Comparison of ENCODE assay signal across 11 cellular contexts in genomic region chr6:111338843-111339242, GRCh38.
DNase-seq lines count a peak whose midpoint lies in the region; ATAC-seq, FAIRE-seq and TF ChIP-seq lines count a peak whose summit lies in the region.
"Had no signal": no experiment of that assay in that cellular context is flagged by ENCODE, and none has a peak within 500 bp of the region (broad histone marks: within the 10 kb centered on the region; RNA-seq: fewer than 3 reads in every experiment).

No MANE protein-coding gene starts in this region.

- 75 to 84% methylated on average over 3 of the region's 3 CpGs for WGBS in esophagus squamous epithelium, 2 donors

- no peak for TF ChIP-seq CTCF in esophagus squamous epithelium (IDR thresholded peaks at IDR 0.05)

- H3K27ac ChIP-seq in esophagus squamous epithelium: no peak overlapping the region

- H3K4me3 ChIP-seq in esophagus squamous epithelium: no peak overlapping the region

- peak in 1 of 2 donors; percentile 6 for DNase-seq in activated T-cell treated with anti-CD3 and anti-CD28 coated beads, Interleukin-2, amount 50 U/mL, for 72 hours
- DNase-seq in activated T-cell treated with anti-CD3 and anti-CD28 coated beads for 4 hours (no peak), esophagus squamous epithelium (lab: John Stamatoyannopoulos, UW) (no peak), HTR-8/SVneo (ENCODE audit: insufficient read length, low spot score) (no peak)
- no peak for DNase-seq in stimulated activated naive CD8-positive, alpha-beta T cell treated with anti-CD3 and anti-CD28 coated beads, Interleukin-15, Interleukin-2, amounts not matched to agents 100 U/mL and 50 U/mL, for 24 hours
- DNase-seq in naive thymus-derived CD8-positive, alpha-beta T cell: no peak
- DNase-seq: activated CD4-positive, alpha-beta T cell treated with anti-CD3 and anti-CD28 coated beads, Interleukin-2, amount 50 U/mL, for 1 hour; NCI-H2029 treated with DMSO at 0.1 percent for 48 hours; SHP77 had no signal

- no peak for TF ChIP-seq POLR2A in esophagus squamous epithelium (IDR thresholded peaks at IDR 0.05)

- ATAC-seq in activated T-cell treated with anti-CD3 and anti-CD28 coated beads, Interleukin-2, amount 50 U/mL, for 72 hours (replicated peaks in 1 of 2): peak; percentile 93 to 95
- ATAC-seq in HG02571 (IDR thresholded peaks at IDR 0.05; ENCODE audit: unreplicated experiment) (peak; percentile 99), HG03378 (IDR thresholded peaks at IDR 0.05; ENCODE audit: unreplicated experiment) (peak; percentile 99)
- ATAC-seq in stimulated activated naive CD8-positive, alpha-beta T cell treated with anti-CD3 and anti-CD28 coated beads, Interleukin-15, Interleukin-2, amounts not matched to agents 100 U/mL and 50 U/mL, for 24 hours: peak; percentile 71
- ATAC-seq in naive thymus-derived CD8-positive, alpha-beta T cell: no peak

- no peak for FAIRE-seq in HTR-8/SVneo (lab: Jason Lieb, UNC)

- H3K9me3 ChIP-seq in esophagus squamous epithelium: no peaks in the 10 kb centered on the region

- no peaks in the 10 kb centered on the region for H3K27me3 Mint-ChIP-seq in activated T-cell treated with anti-CD3 and anti-CD28 coated beads, Interleukin-2, amount 50 U/mL, for 72 hours (ENCODE audit: low read depth)
- no peaks in the 10 kb centered on the region for H3K27me3 Mint-ChIP-seq in naive thymus-derived CD8-positive, alpha-beta T cell

- peak overlapping the region; percentile 88 for H3K27ac Mint-ChIP-seq in activated T-cell treated with anti-CD3 and anti-CD28 coated beads, Interleukin-2, amount 50 U/mL, for 72 hours
- no peak overlapping the region for H3K27ac Mint-ChIP-seq in naive thymus-derived CD8-positive, alpha-beta T cell

- intact Hi-C loops in esophagus squamous epithelium (cut with DNase I): no loop called here

- POLR2A ChIA-PET in naive thymus-derived CD8-positive, alpha-beta T cell (lab: Charles Lee): no interaction called here

- no peaks in the 10 kb centered on the region for H3K27me3 ChIP-seq in esophagus squamous epithelium

- peaks cover 0 to 55% (median 5%) of the 10 kb centered on the region in 3 donors for H3K36me3 ChIP-seq in esophagus squamous epithelium

- no peaks in the 10 kb centered on the region for H3K9me3 Mint-ChIP-seq in activated T-cell treated with anti-CD3 and anti-CD28 coated beads, Interleukin-2, amount 50 U/mL, for 72 hours
- no peaks in the 10 kb centered on the region for H3K9me3 Mint-ChIP-seq in naive thymus-derived CD8-positive, alpha-beta T cell

- no peaks in the 10 kb centered on the region for H3K4me1 ChIP-seq in esophagus squamous epithelium

- peaks cover 23% of the 10 kb centered on the region for H3K4me1 Mint-ChIP-seq in activated T-cell treated with anti-CD3 and anti-CD28 coated beads, Interleukin-2, amount 50 U/mL, for 72 hours (ENCODE audit: low read depth)
- H3K4me1 Mint-ChIP-seq in naive thymus-derived CD8-positive, alpha-beta T cell: peaks cover 0 to 2% (median 0%) of the 10 kb centered on the region in 4 donors

- H3K4me3 Mint-ChIP-seq in activated T-cell treated with anti-CD3 and anti-CD28 coated beads, Interleukin-2, amount 50 U/mL, for 72 hours: peak overlapping the region in 1 of 2 donors; percentile 51
- no peak overlapping the region for H3K4me3 Mint-ChIP-seq in naive thymus-derived CD8-positive, alpha-beta T cell

- H3K36me3 Mint-ChIP-seq in activated T-cell treated with anti-CD3 and anti-CD28 coated beads, Interleukin-2, amount 50 U/mL, for 72 hours (ENCODE audit: insufficient read depth in 2 of 2): peaks cover 0 to 14% of the 10 kb centered on the region in 2 donors
- peaks cover 6 to 45% (median 11%) of the 10 kb centered on the region in 3 donors for H3K36me3 Mint-ChIP-seq in naive thymus-derived CD8-positive, alpha-beta T cell

Comparison
In these comparisons a context has a peak if more than half of its experiments do, and no peak if none do; other contexts are left out.
1. ATAC-seq: peak in activated T-cell treated with anti-CD3 and anti-CD28 coated beads, Interleukin-2, amount 50 U/mL, for 72 hours (2 of 2), HG02571 (single experiment), HG03378 (single experiment) and stimulated activated naive CD8-positive, alpha-beta T cell treated with anti-CD3 and anti-CD28 coated beads, Interleukin-15, Interleukin-2, amounts not matched to agents 100 U/mL and 50 U/mL, for 24 hours (single experiment); none in naive thymus-derived CD8-positive, alpha-beta T cell (0 of 2).